ENCODE assay signal across 10 cellular contexts in genomic region chr2:42954227-42954962, GRCh38.
DNase-seq lines count a peak whose midpoint lies in the region; ATAC-seq and TF ChIP-seq lines count a peak whose summit lies in the region.
"Had no signal": no experiment of that assay in that cellular context is flagged by ENCODE, and none has a peak within 500 bp of the region (broad histone marks: within the 10 kb centered on the region; RNA-seq: fewer than 3 reads in every experiment).

No MANE protein-coding gene starts in this region.

- POLR2A ChIA-PET in HEK293T (lab: Yijun Ruan, JAX), result interaction anchor here (1.3 kb wide), 1 partner anchor 273 kb away, joined by 3 read pairs; no protein-coding TSS in a partner anchor

- H3K4me3 ChIP-seq in astrocyte of the cerebellum (ENCODE audit: low read depth, low read length), result no peak overlapping the region
- no peak overlapping the region for H3K4me3 ChIP-seq in skeletal muscle tissue (ENCODE audit: low read length in 3 of 3)
- no peak overlapping the region for H3K4me3 ChIP-seq in upper lobe of right lung

- CTCF ChIA-PET in HEK293T (lab: Yijun Ruan, JAX), result no interaction called here

- ATAC-seq in upper lobe of right lung, result no peak
- ATAC-seq: natural killer cell treated with Interleukin-12 subunit alpha and Interleukin-12 subunit beta and Interleukin-15 and Interleukin-18, amount 100 ng/mL, for 72 hours had no signal

- H3K27me3 ChIP-seq in skeletal muscle tissue (ENCODE audit: control insufficient read depth in 3 of 3, insufficient read depth in 3 of 3, low read length in 3 of 3), result no peaks in the 10 kb centered on the region
- H3K27me3 ChIP-seq in upper lobe of right lung, result no peaks in the 10 kb centered on the region

- peak; percentile 49 for DNase-seq in GM03348 (ENCODE audit: low spot score)
- DNase-seq in astrocyte of the cerebellum (ENCODE audit: low read depth), result no peak
- DNase-seq in kidney glomerular epithelial cell (lab: John Stamatoyannopoulos, UW), result peak; percentile 35
- DNase-seq in DMS79 (lab: John Stamatoyannopoulos, UW), result no peak
- no peak for DNase-seq in HEK293T (ENCODE audit: extremely low spot score)
- no peak for DNase-seq in upper lobe of right lung
- DNase-seq in GF-D8 (lab: John Stamatoyannopoulos, UW), result no peak
- DNase-seq: NCI-H1694 treated with DMSO at 0.1 percent for 48 hours had no signal

- H3K9ac ChIP-seq in skeletal muscle tissue (ENCODE audit: low read depth in 1 of 3, low read length in 3 of 3), result no peak overlapping the region

- H3K9me3 ChIP-seq in skeletal muscle tissue (ENCODE audit: control insufficient read depth in 3 of 3, low read length in 3 of 3), result no peaks in the 10 kb centered on the region
- no peaks in the 10 kb centered on the region for H3K9me3 ChIP-seq in upper lobe of right lung

- TF ChIP-seq CTCF in astrocyte of the cerebellum (IDR thresholded peaks at IDR 0.05; ENCODE audit: low read depth, low read length, missing control alignments) (peak; percentile 40), upper lobe of right lung (IDR thresholded peaks at IDR 0.05) (no peak)

- in situ Hi-C loops in astrocyte of the cerebellum (cut with HindIII; ENCODE audit: low sequenced_read_pairs), result no loop called here

- intact Hi-C loops in upper lobe of right lung (cut with DNase I), result no loop called here

- no peaks in the 10 kb centered on the region for H3K36me3 ChIP-seq in skeletal muscle tissue (ENCODE audit: control insufficient read depth in 3 of 3, insufficient read depth in 3 of 3, low read length in 3 of 3)
- no peaks in the 10 kb centered on the region for H3K36me3 ChIP-seq in upper lobe of right lung

- H3K27ac ChIP-seq in skeletal muscle tissue (ENCODE audit: low read depth, low read length) (peak overlapping the region; percentile 54), upper lobe of right lung (no peak overlapping the region)

- H3K4me1 ChIP-seq in skeletal muscle tissue (ENCODE audit: control insufficient read depth in 3 of 3, insufficient read depth in 3 of 3, low read length in 3 of 3), result peaks cover 41 to 51% (median 50%) of the 10 kb centered on the region in 3 donors
- peaks cover 36% of the 10 kb centered on the region for H3K4me1 ChIP-seq in upper lobe of right lung

TF ChIP-seq in HEK293T, 16 proteins besides CTCF, POLR2A, EP300 and RAD21:
- no peak for TF ChIP-seq SUZ12 (IDR thresholded peaks at IDR 0.05)

Comparison
In these comparisons a context has a peak if more than half of its experiments do, and no peak if none do; other contexts are left out.
1. DNase-seq: peak in GM03348 (single experiment) and kidney glomerular epithelial cell (single experiment); none in astrocyte of the cerebellum (single experiment), DMS79 (single experiment), HEK293T (single experiment), upper lobe of right lung (single experiment) and GF-D8 (single experiment).